8 cellular contexts compared by ENCODE assay signal in genomic region chr4:173013232-173013932, GRCh38.
DNase-seq lines count a peak whose midpoint lies in the region; ATAC-seq and FAIRE-seq lines count a peak whose summit lies in the region.

No MANE protein-coding gene starts in this region.

- no peak for ATAC-seq in activated CD4-positive, CD25-positive, alpha-beta regulatory T cell treated with anti-CD3 and anti-CD28 coated beads, Interleukin-2, amount 50 U/mL, for 24 hours
- peak; percentile 66 for ATAC-seq in HG03520 (IDR thresholded peaks at IDR 0.05; ENCODE audit: unreplicated experiment)
- ATAC-seq in left ventricle myocardium superior, result peak; percentile 75
- no peak for ATAC-seq in GM21619 (IDR thresholded peaks at IDR 0.05; ENCODE audit: unreplicated experiment)

- H3K9me3 ChIP-seq in small intestine (ENCODE audit: control insufficient read depth, low read depth), result no peaks in the 10 kb centered on the region

- H3K27ac ChIP-seq in small intestine (ENCODE audit: low read depth in 1 of 2, low read length in 1 of 2), result no peak overlapping the region

- intact Hi-C loops in left ventricle myocardium superior (cut with micrococcal nuclease), result loop anchor here (5.0 kb wide), 1 partner anchor 244 kb away; no protein-coding TSS in a partner anchor

- FAIRE-seq in small intestine (lab: Jason Lieb, UNC), result no peak

- DNase-seq in activated CD4-positive, CD25-positive, alpha-beta regulatory T cell (lab: John Stamatoyannopoulos, UW), result peak in 3 of 4 experiments; percentile 21 to 37 (median 23)
- DNase-seq in RPMI8226, result peak; percentile 14
- peak; percentile 48 for DNase-seq in activated naive CD4-positive, alpha-beta T cell treated with anti-CD3 and anti-CD28 coated beads, Interleukin-2, amount 50 U/mL, for 16 hours
- no peak for DNase-seq in left ventricle myocardium superior
- DNase-seq in small intestine, result peak; percentile 49

- H3K27me3 ChIP-seq in small intestine (ENCODE audit: control insufficient read depth in 2 of 2, insufficient read depth in 2 of 2, low read length in 2 of 2), result no peaks in the 10 kb centered on the region

- no peak overlapping the region for H3K4me3 ChIP-seq in small intestine (ENCODE audit: low read depth in 1 of 2, low read length in 2 of 2)

- no peaks in the 10 kb centered on the region for H3K36me3 ChIP-seq in small intestine (ENCODE audit: control insufficient read depth in 2 of 2, insufficient read depth in 2 of 2, low read length in 2 of 2)

- 22 to 27% (median 24%) methylated on average over 6 of the region's 6 CpGs for WGBS in small intestine, 3 donors

- peaks cover 0 to 2% of the 10 kb centered on the region in 2 donors for H3K4me1 ChIP-seq in small intestine (ENCODE audit: control insufficient read depth in 2 of 2, insufficient read depth in 1 of 2, low read depth in 1 of 2, low read length in 1 of 2)

Comparison
In these comparisons a context has a peak if more than half of its experiments do, and no peak if none do; other contexts are left out.
1. ATAC-seq: peak in HG03520 (single experiment) and left ventricle myocardium superior (single experiment); none in activated CD4-positive, CD25-positive, alpha-beta regulatory T cell treated with anti-CD3 and anti-CD28 coated beads, Interleukin-2, amount 50 U/mL, for 24 hours (0 of 2) and GM21619 (single experiment).